14 cellular contexts compared by ENCODE assay signal in genomic region chr2:142892715-142893114, GRCh38. TPM values are rescaled to one million over a fixed set of nuclear protein-coding genes. Genes with fewer than 3 reads are reported as not detected.
DNase-seq lines count a peak whose midpoint lies in the region; ATAC-seq and TF ChIP-seq lines count a peak whose summit lies in the region.
"Had no signal": no experiment of that assay in that cellular context is flagged by ENCODE, and none has a peak within 500 bp of the region (broad histone marks: within the 10 kb centered on the region; RNA-seq: fewer than 3 reads in every experiment).

No MANE protein-coding gene starts in this region.

- no peaks in the 10 kb centered on the region for H3K27me3 ChIP-seq in foreskin keratinocyte
- H3K27me3 ChIP-seq: colonic mucosa, gastroesophageal sphincter had no signal

- no peak for TF ChIP-seq CTCF in foreskin keratinocyte (conservative IDR thresholded peaks at IDR 0.05)

- DNase-seq in NAMALWA (ENCODE audit: low spot score), result peak; percentile 41
- DNase-seq in stimulated activated naive CD4-positive, alpha-beta T cell (lab: John Stamatoyannopoulos, UW), result no peak
- no peak for DNase-seq in immature natural killer cell
- no peak for DNase-seq in C1 segment of cervical spinal cord (lab: John Stamatoyannopoulos, UW)
- no peak for DNase-seq in foreskin keratinocyte
- DNase-seq: activated CD4-positive, alpha-beta T cell treated with anti-CD3 and anti-CD28 coated beads for 36 hours; activated naive CD4-positive, alpha-beta T cell; colonic mucosa; mesendoderm had no signal

- H3K27ac Mint-ChIP-seq in immature natural killer cell, result no peak overlapping the region
- H3K27ac Mint-ChIP-seq: activated CD4-positive, alpha-beta T cell treated with anti-CD3 and anti-CD28 coated beads for 36 hours had no signal

- no peak overlapping the region for H3K4me3 Mint-ChIP-seq in immature natural killer cell
- H3K4me3 Mint-ChIP-seq: activated CD4-positive, alpha-beta T cell treated with anti-CD3 and anti-CD28 coated beads for 36 hours; CD14-positive monocyte had no signal

- no peaks in the 10 kb centered on the region for H3K4me1 Mint-ChIP-seq in immature natural killer cell
- H3K4me1 Mint-ChIP-seq: activated CD4-positive, alpha-beta T cell treated with anti-CD3 and anti-CD28 coated beads for 36 hours had no signal

- H3K4me1 ChIP-seq in foreskin keratinocyte, result no peaks in the 10 kb centered on the region
- H3K4me1 ChIP-seq: colonic mucosa, gastroesophageal sphincter had no signal

- H3K27ac ChIP-seq in foreskin keratinocyte, result no peak overlapping the region
- H3K27ac ChIP-seq: colonic mucosa, gastroesophageal sphincter had no signal

- peaks cover 0 to 3% (median 0%) of the 10 kb centered on the region in 3 donors for H3K27me3 Mint-ChIP-seq in immature natural killer cell (ENCODE audit: low read depth in 3 of 3)

- TF ChIP-seq POLR2A in GM18505 (IDR thresholded peaks at IDR 0.05; ENCODE audit: borderline replicate concordance, extremely low read depth, insufficient read depth, insufficient read length), result no peak

- ATAC-seq in GM18505 (IDR thresholded peaks at IDR 0.05; ENCODE audit: unreplicated experiment) (peak; percentile 99), GM19468 (IDR thresholded peaks at IDR 0.05; ENCODE audit: extremely low read depth, unreplicated experiment) (peak; percentile 99), HG02970 (IDR thresholded peaks at IDR 0.05; ENCODE audit: low FRiP score, unreplicated experiment) (peak; percentile 99), foreskin keratinocyte (no peak)
- ATAC-seq: activated CD4-positive, alpha-beta T cell treated with anti-CD3 and anti-CD28 coated beads for 36 hours; gastroesophageal sphincter had no signal

- H3K9me3 Mint-ChIP-seq in immature natural killer cell, result peaks cover 0 to 2% (median 0%) of the 10 kb centered on the region in 6 donors

- H3K36me3 Mint-ChIP-seq in immature natural killer cell, result no peaks in the 10 kb centered on the region

RNA-seq across cellular contexts. Expression of gene KYNU, which starts 15.3 kb away (rescaled TPM):
- polyA plus RNA-seq in immature natural killer cell, result 1 to 10 TPM in 2 of 3 donors, under 1 TPM in 1; 0.84 to 4.4 (median 4.3) TPM
- 0.39 and 3.6 TPM in 2 replicates for total RNA-seq in foreskin keratinocyte
- polyA plus RNA-seq in foreskin keratinocyte, result 0.12 and 2.6 TPM in 2 replicates
- total RNA-seq: activated CD4-positive, alpha-beta T cell treated with anti-CD3 and anti-CD28 coated beads for 36 hours had no signal
